In genomic region chr22:25390297-25391240, GRCh38 we compare ENCODE assay signal across 1 cellular context.
TF ChIP-seq lines count a peak whose summit lies in the region.

No MANE protein-coding gene starts in this region.

TF ChIP-seq in GM23338, 12 proteins besides CTCF, POLR2A, EP300 and RAD21 (continued from another document):
- TF ChIP-seq ETS1 (IDR thresholded peaks at IDR 0.05) (no peak), JUNB (IDR thresholded peaks at IDR 0.05; ENCODE audit: unreplicated experiment) (no peak), ZNF331 (CRISPR knock-in tag; IDR thresholded peaks at IDR 0.05; ENCODE audit: low read depth) (no peak)
